Comparison of ENCODE assay signal across 24 cellular contexts in genomic region chr4:146646601-146647000, GRCh38.
"Had no signal": no experiment of that assay in that cellular context is flagged by ENCODE, and none has a peak within 500 bp of the region (broad histone marks: within the 10 kb centered on the region; RNA-seq: fewer than 3 reads in every experiment).

No MANE protein-coding gene starts in this region.

- H3K9me3 ChIP-seq: breast epithelium, colonic mucosa, MG63, Peyer's patch, SJCRH30 had no signal

- H3K27ac ChIP-seq: breast epithelium, colonic mucosa, Peyer's patch, RWPE1, SJCRH30, VCaP had no signal

- DNase-seq: activated CD4-positive, alpha-beta T cell treated with anti-CD3 and anti-CD28 coated beads for 4 hours; activated CD8-positive, alpha-beta memory T cell treated with anti-CD3 and anti-CD28 coated beads, Interleukin-2, amount 50 U/mL, for 4 hours; activated CD8-positive, alpha-beta T cell treated with anti-CD3 and anti-CD28 coated beads for 36 hours; activated gamma-delta T cell treated with Interleukin-2 at 50 U/mL for 16 hours; activated naive CD4-positive, alpha-beta T cell treated with anti-CD3 and anti-CD28 coated beads, Interleukin-2, amount 10 ng/mL, durations not matched to agents 7 days and 5 days; activated naive CD8-positive, alpha-beta T cell treated with anti-CD3 and anti-CD28 coated beads for 36 hours; activated T-cell treated with anti-CD3 and anti-CD28 coated beads, Interleukin-2, amount 50 U/mL, for 72 hours; colonic mucosa; MG63; MV-4-11; NCI-H1092 treated with DMSO at 0.1 percent for 48 hours; NCI-H1436 treated with DMSO at 0.1 percent for 48 hours; NCI-H187; NCI-H446; NCI-H524; NK-92 treated with Interleukin-12 subunit alpha and Interleukin-12 subunit beta, amount 100 ng/mL, for 24 hours; Peyer's patch; Right ventricle myocardium superior; SJCRH30; T-helper 17 cell; T1000 had no signal

- H3K4me1 ChIP-seq: breast epithelium, colonic mucosa, Peyer's patch, SJCRH30 had no signal

- H3K4me3 ChIP-seq: breast epithelium, colonic mucosa, MG63, Peyer's patch, SJCRH30 had no signal

- H3K27me3 ChIP-seq: MG63, SJCRH30 had no signal

- H3K36me3 ChIP-seq: breast epithelium, colonic mucosa, MG63, Peyer's patch, SJCRH30 had no signal
